In the genomic region with DNA sequence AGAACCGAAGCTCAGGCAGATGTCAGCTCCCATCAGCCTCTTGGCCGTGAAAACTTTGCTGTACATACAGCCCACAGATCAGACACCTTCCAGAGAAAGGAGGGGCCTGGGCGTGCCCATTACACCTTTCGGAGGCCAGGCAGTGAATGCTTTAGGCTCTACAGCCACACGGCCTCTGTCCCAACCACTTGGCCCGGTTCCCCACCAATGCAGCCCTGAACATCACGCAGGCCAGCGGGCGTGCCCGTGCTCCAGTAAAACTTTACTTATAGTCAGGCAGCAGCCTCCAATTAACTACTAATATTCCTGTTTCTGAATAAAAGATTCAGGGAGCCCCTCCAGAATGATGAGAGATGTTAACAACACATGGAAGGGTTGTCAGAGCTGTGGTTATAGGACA, we compare ENCODE assay signal across 1 cellular context.
TF ChIP-seq lines count a peak whose summit lies in the region.

No MANE protein-coding gene starts in this region.

TF ChIP-seq in GM23338, 12 proteins besides CTCF, POLR2A, EP300 and RAD21 (continued from another document):
- TF ChIP-seq, protein P1, sequence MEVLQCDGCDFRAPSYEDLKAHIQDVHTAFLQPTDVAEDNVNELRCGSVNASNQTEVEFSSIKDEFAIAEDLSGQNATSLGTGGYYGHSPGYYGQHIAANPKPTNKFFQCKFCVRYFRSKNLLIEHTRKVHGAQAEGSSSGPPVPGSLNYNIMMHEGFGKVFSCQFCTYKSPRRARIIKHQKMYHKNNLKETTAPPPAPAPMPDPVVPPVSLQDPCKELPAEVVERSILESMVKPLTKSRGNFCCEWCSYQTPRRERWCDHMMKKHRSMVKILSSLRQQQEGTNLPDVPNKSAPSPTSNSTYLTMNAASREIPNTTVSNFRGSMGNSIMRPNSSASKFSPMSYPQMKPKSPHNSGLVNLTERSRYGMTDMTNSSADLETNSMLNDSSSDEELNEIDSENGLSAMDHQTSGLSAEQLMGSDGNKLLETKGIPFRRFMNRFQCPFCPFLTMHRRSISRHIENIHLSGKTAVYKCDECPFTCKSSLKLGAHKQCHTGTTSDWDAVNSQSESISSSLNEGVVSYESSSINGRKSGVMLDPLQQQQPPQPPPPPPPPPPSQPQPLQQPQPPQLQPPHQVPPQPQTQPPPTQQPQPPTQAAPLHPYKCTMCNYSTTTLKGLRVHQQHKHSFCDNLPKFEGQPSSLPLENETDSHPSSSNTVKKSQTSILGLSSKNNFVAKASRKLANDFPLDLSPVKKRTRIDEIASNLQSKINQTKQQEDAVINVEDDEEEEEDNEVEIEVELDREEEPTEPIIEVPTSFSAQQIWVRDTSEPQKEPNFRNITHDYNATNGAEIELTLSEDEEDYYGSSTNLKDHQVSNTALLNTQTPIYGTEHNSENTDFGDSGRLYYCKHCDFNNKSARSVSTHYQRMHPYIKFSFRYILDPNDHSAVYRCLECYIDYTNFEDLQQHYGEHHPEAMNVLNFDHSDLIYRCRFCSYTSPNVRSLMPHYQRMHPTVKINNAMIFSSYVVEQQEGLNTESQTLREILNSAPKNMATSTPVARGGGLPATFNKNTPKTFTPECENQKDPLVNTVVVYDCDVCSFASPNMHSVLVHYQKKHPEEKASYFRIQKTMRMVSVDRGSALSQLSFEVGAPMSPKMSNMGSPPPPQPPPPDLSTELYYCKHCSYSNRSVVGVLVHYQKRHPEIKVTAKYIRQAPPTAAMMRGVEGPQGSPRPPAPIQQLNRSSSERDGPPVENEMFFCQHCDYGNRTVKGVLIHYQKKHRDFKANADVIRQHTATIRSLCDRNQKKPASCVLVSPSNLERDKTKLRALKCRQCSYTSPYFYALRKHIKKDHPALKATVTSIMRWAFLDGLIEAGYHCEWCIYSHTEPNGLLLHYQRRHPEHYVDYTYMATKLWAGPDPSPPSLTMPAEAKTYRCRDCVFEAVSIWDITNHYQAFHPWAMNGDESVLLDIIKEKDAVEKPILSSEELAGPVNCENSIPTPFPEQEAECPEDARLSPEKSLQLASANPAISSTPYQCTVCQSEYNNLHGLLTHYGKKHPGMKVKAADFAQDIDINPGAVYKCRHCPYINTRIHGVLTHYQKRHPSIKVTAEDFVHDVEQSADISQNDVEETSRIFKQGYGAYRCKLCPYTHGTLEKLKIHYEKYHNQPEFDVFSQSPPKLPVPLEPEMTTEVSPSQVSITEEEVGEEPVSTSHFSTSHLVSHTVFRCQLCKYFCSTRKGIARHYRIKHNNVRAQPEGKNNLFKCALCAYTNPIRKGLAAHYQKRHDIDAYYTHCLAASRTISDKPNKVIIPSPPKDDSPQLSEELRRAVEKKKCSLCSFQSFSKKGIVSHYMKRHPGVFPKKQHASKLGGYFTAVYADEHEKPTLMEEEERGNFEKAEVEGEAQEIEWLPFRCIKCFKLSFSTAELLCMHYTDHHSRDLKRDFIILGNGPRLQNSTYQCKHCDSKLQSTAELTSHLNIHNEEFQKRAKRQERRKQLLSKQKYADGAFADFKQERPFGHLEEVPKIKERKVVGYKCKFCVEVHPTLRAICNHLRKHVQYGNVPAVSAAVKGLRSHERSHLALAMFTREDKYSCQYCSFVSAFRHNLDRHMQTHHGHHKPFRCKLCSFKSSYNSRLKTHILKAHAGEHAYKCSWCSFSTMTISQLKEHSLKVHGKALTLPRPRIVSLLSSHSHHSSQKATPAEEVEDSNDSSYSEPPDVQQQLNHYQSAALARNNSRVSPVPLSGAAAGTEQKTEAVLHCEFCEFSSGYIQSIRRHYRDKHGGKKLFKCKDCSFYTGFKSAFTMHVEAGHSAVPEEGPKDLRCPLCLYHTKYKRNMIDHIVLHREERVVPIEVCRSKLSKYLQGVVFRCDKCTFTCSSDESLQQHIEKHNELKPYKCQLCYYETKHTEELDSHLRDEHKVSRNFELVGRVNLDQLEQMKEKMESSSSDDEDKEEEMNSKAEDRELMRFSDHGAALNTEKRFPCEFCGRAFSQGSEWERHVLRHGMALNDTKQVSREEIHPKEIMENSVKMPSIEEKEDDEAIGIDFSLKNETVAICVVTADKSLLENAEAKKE (CRISPR knock-in tag; IDR thresholded peaks at IDR 0.05) = no peak
- TF ChIP-seq, protein P2, sequence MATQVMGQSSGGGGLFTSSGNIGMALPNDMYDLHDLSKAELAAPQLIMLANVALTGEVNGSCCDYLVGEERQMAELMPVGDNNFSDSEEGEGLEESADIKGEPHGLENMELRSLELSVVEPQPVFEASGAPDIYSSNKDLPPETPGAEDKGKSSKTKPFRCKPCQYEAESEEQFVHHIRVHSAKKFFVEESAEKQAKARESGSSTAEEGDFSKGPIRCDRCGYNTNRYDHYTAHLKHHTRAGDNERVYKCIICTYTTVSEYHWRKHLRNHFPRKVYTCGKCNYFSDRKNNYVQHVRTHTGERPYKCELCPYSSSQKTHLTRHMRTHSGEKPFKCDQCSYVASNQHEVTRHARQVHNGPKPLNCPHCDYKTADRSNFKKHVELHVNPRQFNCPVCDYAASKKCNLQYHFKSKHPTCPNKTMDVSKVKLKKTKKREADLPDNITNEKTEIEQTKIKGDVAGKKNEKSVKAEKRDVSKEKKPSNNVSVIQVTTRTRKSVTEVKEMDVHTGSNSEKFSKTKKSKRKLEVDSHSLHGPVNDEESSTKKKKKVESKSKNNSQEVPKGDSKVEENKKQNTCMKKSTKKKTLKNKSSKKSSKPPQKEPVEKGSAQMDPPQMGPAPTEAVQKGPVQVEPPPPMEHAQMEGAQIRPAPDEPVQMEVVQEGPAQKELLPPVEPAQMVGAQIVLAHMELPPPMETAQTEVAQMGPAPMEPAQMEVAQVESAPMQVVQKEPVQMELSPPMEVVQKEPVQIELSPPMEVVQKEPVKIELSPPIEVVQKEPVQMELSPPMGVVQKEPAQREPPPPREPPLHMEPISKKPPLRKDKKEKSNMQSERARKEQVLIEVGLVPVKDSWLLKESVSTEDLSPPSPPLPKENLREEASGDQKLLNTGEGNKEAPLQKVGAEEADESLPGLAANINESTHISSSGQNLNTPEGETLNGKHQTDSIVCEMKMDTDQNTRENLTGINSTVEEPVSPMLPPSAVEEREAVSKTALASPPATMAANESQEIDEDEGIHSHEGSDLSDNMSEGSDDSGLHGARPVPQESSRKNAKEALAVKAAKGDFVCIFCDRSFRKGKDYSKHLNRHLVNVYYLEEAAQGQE (IDR thresholded peaks at IDR 0.05; ENCODE audit: unreplicated experiment) = no peak
- TF ChIP-seq EZH2 (IDR thresholded peaks at IDR 0.05; ENCODE audit: low read depth, unreplicated experiment) (no peak), ZNF114 (CRISPR knock-in tag; IDR thresholded peaks at IDR 0.05) (no peak), EZH2phosphoT487 (IDR thresholded peaks at IDR 0.05; ENCODE audit: unreplicated experiment) (no peak), CREB1 (CRISPR knock-in tag; IDR thresholded peaks at IDR 0.05; ENCODE audit: low read depth) (no peak)
- TF ChIP-seq, protein P3, sequence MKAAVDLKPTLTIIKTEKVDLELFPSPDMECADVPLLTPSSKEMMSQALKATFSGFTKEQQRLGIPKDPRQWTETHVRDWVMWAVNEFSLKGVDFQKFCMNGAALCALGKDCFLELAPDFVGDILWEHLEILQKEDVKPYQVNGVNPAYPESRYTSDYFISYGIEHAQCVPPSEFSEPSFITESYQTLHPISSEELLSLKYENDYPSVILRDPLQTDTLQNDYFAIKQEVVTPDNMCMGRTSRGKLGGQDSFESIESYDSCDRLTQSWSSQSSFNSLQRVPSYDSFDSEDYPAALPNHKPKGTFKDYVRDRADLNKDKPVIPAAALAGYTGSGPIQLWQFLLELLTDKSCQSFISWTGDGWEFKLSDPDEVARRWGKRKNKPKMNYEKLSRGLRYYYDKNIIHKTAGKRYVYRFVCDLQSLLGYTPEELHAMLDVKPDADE (IDR thresholded peaks at IDR 0.05) = no peak
